26 cellular contexts compared by ENCODE assay signal in the genomic region with DNA sequence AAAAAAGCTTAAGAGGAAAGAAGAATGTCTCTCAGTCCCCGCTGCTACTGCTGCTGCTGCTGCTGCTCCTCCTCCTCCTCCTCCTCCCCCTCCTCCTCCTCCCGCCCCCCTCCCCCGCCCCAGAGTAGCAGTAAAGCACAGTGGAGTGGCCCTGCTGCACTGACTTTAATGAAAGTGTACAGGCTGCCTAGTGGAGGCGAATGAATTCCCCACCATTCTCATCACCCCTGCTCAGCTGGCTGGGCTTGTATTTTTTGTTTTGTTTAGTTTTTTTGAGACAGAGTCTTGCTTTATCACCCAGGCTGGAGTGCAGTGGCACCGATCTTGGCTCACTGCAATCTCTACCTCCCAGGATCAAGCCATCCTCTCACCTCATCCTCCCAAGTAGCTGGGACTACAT.
"Had no signal": no experiment of that assay in that cellular context is flagged by ENCODE, and none has a peak within 500 bp of the region (broad histone marks: within the 10 kb centered on the region; RNA-seq: fewer than 3 reads in every experiment).

No MANE protein-coding gene starts in this region.

- H3K27me3 ChIP-seq: colonic mucosa, esophagus squamous epithelium, gastrocnemius medialis, heart right ventricle, left lung had no signal

- H3K4me1 ChIP-seq: colonic mucosa, gastrocnemius medialis, left lung, lower lobe of right lung had no signal

- ATAC-seq: effector memory CD8-positive, alpha-beta T cell; esophagus mucosa; gastrocnemius medialis; heart right ventricle; left cardiac atrium; left lung; left ventricle myocardium superior; lower lobe of right lung; mucosa of descending colon had no signal

- FAIRE-seq: endometrium, islet of Langerhans, keratinocyte had no signal

- H3K9me3 ChIP-seq: colonic mucosa, esophagus squamous epithelium, gastrocnemius medialis, heart right ventricle, left lung, lower lobe of right lung, mucosa of descending colon had no signal

- DNase-seq: colonic mucosa; cortex of kidney; effector CD8-positive, alpha-beta T cell; effector memory CD8-positive, alpha-beta T cell; endodermal cell; erythroblast; esophagus squamous epithelium; foreskin fibroblast; foreskin melanocyte; gastrocnemius medialis; glutamatergic neuron; head of caudate nucleus; heart right ventricle; hippocampal formation; left cardiac atrium; left lung; left ventricle myocardium superior; lower lobe of right lung; mesenchymal stem cell; mucosa of descending colon; naive B cell had no signal

- H3K4me3 ChIP-seq: colonic mucosa, esophagus squamous epithelium, gastrocnemius medialis, heart right ventricle, left lung, lower lobe of right lung, mucosa of descending colon had no signal

- H3K27ac ChIP-seq: colonic mucosa, epithelial cell of prostate, esophagus squamous epithelium, gastrocnemius medialis, heart right ventricle, left lung, lower lobe of right lung had no signal
